In genomic region chr7:4631664-4632171, GRCh38 we compare ENCODE assay signal across 8 cellular contexts. TPM values are rescaled to one million over a fixed set of nuclear protein-coding genes. Genes with fewer than 3 reads are reported as not detected.
DNase-seq lines count a peak whose midpoint lies in the region; ATAC-seq, FAIRE-seq and TF ChIP-seq lines count a peak whose summit lies in the region.

No MANE protein-coding gene starts in this region.

- H2AFZ ChIP-seq in H1 (ENCODE audit: low read length): no peak overlapping the region

- H3K9me3 Mint-ChIP-seq in T-helper 2 cell treated with Interferon-gamma antibody and Interleukin-4, amounts not matched to agents 5 μg/mL and 100 μg/mL, for 36 hours: no peaks in the 10 kb centered on the region

- no peak overlapping the region for H2BK15ac ChIP-seq in H1 (ENCODE audit: low read length)

- no peaks in the 10 kb centered on the region for H3K79me1 ChIP-seq in H1 (ENCODE audit: low read depth, low read length)

- H3K56ac ChIP-seq in H1 (replicated peaks; ENCODE audit: insufficient read length, low read depth, low read length): no peak overlapping the region

- H3K27ac ChIP-seq in Panc1 (ENCODE audit: low read length) (peak overlapping the region; percentile 67), H1 (ENCODE audit: low read depth, low read length) (no peak overlapping the region), tibial artery (peak overlapping the region; percentile 47 to 63)

- no peak overlapping the region; the same call in 1 of the 2 replicates for H4K8ac ChIP-seq in H1 (ENCODE audit: extremely low read depth, insufficient read depth, low read length)

- no peak overlapping the region for H3K27ac Mint-ChIP-seq in T-helper 2 cell treated with Interferon-gamma antibody and Interleukin-4, amounts not matched to agents 5 μg/mL and 100 μg/mL, for 36 hours

- peak; percentile 96 for FAIRE-seq in HTR-8/SVneo (lab: Jason Lieb, UNC)
- no peak for FAIRE-seq in H1 (lab: Jason Lieb, UNC)

- no peak overlapping the region; the same call in 1 of the 2 replicates for H2BK12ac ChIP-seq in H1 (ENCODE audit: low read depth, low read length)

- TF ChIP-seq POLR2A in H1 (IDR thresholded peaks at IDR 0.05; ENCODE audit: control extremely low read depth in 1 of 2, low read depth in 2 of 2, low read length in 2 of 2) (no peak), lower leg skin (IDR thresholded peaks at IDR 0.05) (no peak)

- H3K27me3 Mint-ChIP-seq in T-helper 2 cell treated with Interferon-gamma antibody and Interleukin-4, amounts not matched to agents 5 μg/mL and 100 μg/mL, for 36 hours (ENCODE audit: low read depth): peaks cover 6% of the 10 kb centered on the region

- POLR2A ChIA-PET in Panc1 (lab: Charles Lee) (interaction anchor here (1.0 kb wide), 1 partner anchor 54 kb away, joined by 11 read pairs; no protein-coding TSS in a partner anchor), H1 (lab: Charles Lee; ENCODE audit: partially characterized antibody) (interaction anchor here (0.6 to 1.1 kb wide), 4 partner anchors 10 to 75 kb away, joined by 3 to 5 read pairs (median 4); no protein-coding TSS in a partner anchor)

- H3K4me3 ChIP-seq in AG10803 (ENCODE audit: low read length) (peak overlapping the region; percentile 62), Panc1 (ENCODE audit: low read depth in 2 of 2, low read length in 2 of 2) (peak overlapping the region; percentile 30 to 70), H1 (ENCODE audit: extremely low read depth in 1 of 4, insufficient read depth in 2 of 4, low read depth in 3 of 4, low read length in 4 of 4) (peak overlapping the region in 1 of 4 experiments; percentile 44; a peak in 3 of 8 replicates), lower leg skin (ENCODE audit: low read depth, poor library complexity, severe bottlenecking) (no peak overlapping the region), tibial artery (peak overlapping the region; percentile 33 to 52)

- H3K23ac ChIP-seq in H1 (ENCODE audit: insufficient read length): no peak overlapping the region

- DNase-seq in AG10803 (ENCODE audit: low read depth): peak; percentile 91
- DNase-seq in HTR-8/SVneo (ENCODE audit: insufficient read length, low spot score): peak; percentile 96
- peak; percentile 94 for DNase-seq in Panc1 (ENCODE audit: low read depth, low spot score)
- DNase-seq in H1 (ENCODE audit: low read depth in 1 of 2, low spot score in 2 of 2): peak; percentile 52 to 57
- DNase-seq in lower leg skin (ENCODE audit: low spot score in 2 of 2): peak; percentile 87 to 97
- DNase-seq in tibial artery: peak; percentile 91 to 95
- DNase-seq in T-helper 2 cell treated with Interferon-gamma antibody and Interleukin-4, amounts not matched to agents 5 μg/mL and 100 μg/mL, for 36 hours (ENCODE audit: low spot score): no peak

- CTCF ChIA-PET in Panc1 (lab: Charles Lee) (interaction anchor here (0.6 to 1.3 kb wide), 4 partner anchors 9 to 149 kb away, joined by 3 to 6 read pairs (median 4); no protein-coding TSS in a partner anchor), H1 (lab: Charles Lee; ENCODE audit: partially characterized antibody) (interaction anchor here (0.6 to 3.8 kb wide), 29 partner anchors 9 to 1041 kb away, joined by 3 to 32 read pairs (median 3); no protein-coding TSS in a partner anchor)

- H3K14ac ChIP-seq in H1 (ENCODE audit: insufficient read length): no peak overlapping the region

- no peak overlapping the region for H2BK120ac ChIP-seq in H1 (replicated peaks; ENCODE audit: low read depth, low read length)

- no peaks in the 10 kb centered on the region for H3K79me2 ChIP-seq in H1 (ENCODE audit: control insufficient read depth in 1 of 2, insufficient read depth in 2 of 2, low read length in 2 of 2)

- no peak overlapping the region for H2BK5ac ChIP-seq in H1 (ENCODE audit: low read depth, low read length)

- no peak overlapping the region for H4K91ac ChIP-seq in H1 (replicated peaks; ENCODE audit: insufficient read length, low read length)

- peaks cover 0 to 1% of the 10 kb centered on the region in 2 experiments for H4K20me1 ChIP-seq in H1 (replicated peaks in 1 of 2; ENCODE audit: control insufficient read depth in 1 of 2, insufficient read depth in 2 of 2, low read length in 2 of 2)

- no peak overlapping the region for H3K4me3 Mint-ChIP-seq in T-helper 2 cell treated with Interferon-gamma antibody and Interleukin-4, amounts not matched to agents 5 μg/mL and 100 μg/mL, for 36 hours

- no peaks in the 10 kb centered on the region for H3K9me3 ChIP-seq in Panc1 (ENCODE audit: control insufficient read depth, insufficient read depth, low read depth, low read length)
- H3K9me3 ChIP-seq in H1 (ENCODE audit: insufficient read depth in 2 of 2, low read depth in 1 of 2, low read length in 1 of 2): peaks cover 7 to 39% of the 10 kb centered on the region in 2 experiments
- H3K9me3 ChIP-seq in tibial artery: no peaks in the 10 kb centered on the region

- ATAC-seq in Panc1 (peak; percentile 95), HG03108 (IDR thresholded peaks at IDR 0.05; ENCODE audit: unreplicated experiment) (no peak)

- no peak overlapping the region for H4K5ac ChIP-seq in H1 (ENCODE audit: insufficient read length, low read depth, low read length)

- no TSS peak for BruUV-seq in Panc1 (replicated peaks; lab: Mats Ljungman, UMichigan)

- in situ Hi-C loops in Panc1 (cut with HindIII; ENCODE audit: low pct_unique_long_range_greater_than_20kb, low sequenced_read_pairs): no loop called here

- H3K4ac ChIP-seq in H1 (replicated peaks; ENCODE audit: insufficient read length, low read depth, low read length): no peak overlapping the region

- TF ChIP-seq RAD21 in H1 (IDR thresholded peaks at IDR 0.05 in 1 of 2, conservative IDR thresholded peaks at IDR 0.05 in 1 of 2; ENCODE audit: low read depth in 2 of 2, low read length in 2 of 2): peak; percentile 78 to 79

- TF ChIP-seq CTCF in AG10803 (conservative IDR thresholded peaks at IDR 0.05; ENCODE audit: low read length): peak; percentile 87
- peak; percentile 86 for TF ChIP-seq CTCF in Panc1 (IDR thresholded peaks at IDR 0.05)
- TF ChIP-seq CTCF in H1 (IDR thresholded peaks at IDR 0.05; ENCODE audit: control extremely low read depth in 1 of 3, insufficient read depth in 1 of 3, low read depth in 1 of 3, low read length in 3 of 3): peak; percentile 50 to 67 (median 50)
- TF ChIP-seq CTCF in lower leg skin (IDR thresholded peaks at IDR 0.05): peak in 1 of 3 donors; percentile 64
- peak; percentile 64 to 87 for TF ChIP-seq CTCF in tibial artery (IDR thresholded peaks at IDR 0.05)

- peaks cover 2% of the 10 kb centered on the region; the same call in 1 of the 2 replicates for H3K23me2 ChIP-seq in H1 (ENCODE audit: low read depth, low read length)

- H3K18ac ChIP-seq in H1 (ENCODE audit: extremely low read depth, low read length): no peak overlapping the region

- H3K4me2 ChIP-seq in H1 (ENCODE audit: insufficient read depth in 1 of 2, low read depth in 2 of 2, low read length in 2 of 2): peak overlapping the region; percentile 7 to 63

- TF ChIP-seq EP300 in H1 (IDR thresholded peaks at IDR 0.05; ENCODE audit: borderline replicate concordance in 1 of 2, low read depth in 2 of 2, low read length in 2 of 2): no peak

- no peaks in the 10 kb centered on the region for H3K27me3 ChIP-seq in Panc1 (ENCODE audit: control insufficient read depth, insufficient read depth, low read length)
- peaks cover 0 to 10% (median 2%) of the 10 kb centered on the region in 4 experiments; a peak in 4 of 7 replicates for H3K27me3 ChIP-seq in H1 (replicated peaks in 1 of 4; ENCODE audit: control insufficient read depth in 3 of 4, extremely low read depth in 1 of 4, insufficient read depth in 3 of 4, low read length in 3 of 4)
- H3K27me3 ChIP-seq in tibial artery: no peaks in the 10 kb centered on the region

- no peaks in the 10 kb centered on the region for H3K36me3 Mint-ChIP-seq in T-helper 2 cell treated with Interferon-gamma antibody and Interleukin-4, amounts not matched to agents 5 μg/mL and 100 μg/mL, for 36 hours (ENCODE audit: low read depth)

- H2BK20ac ChIP-seq in H1 (ENCODE audit: low read length): 0 out of 2 replicates have a peak overlapping the region, but pooled peaks have one; percentile 27

- H3K4me1 ChIP-seq in Panc1 (ENCODE audit: control insufficient read depth, insufficient read depth, low read length): peaks cover 16% of the 10 kb centered on the region
- no peaks in the 10 kb centered on the region; a peak in 2 of 7 replicates for H3K4me1 ChIP-seq in H1 (replicated peaks in 1 of 4; ENCODE audit: control insufficient read depth in 3 of 4, insufficient read depth in 4 of 4, low read length in 3 of 4)
- H3K4me1 ChIP-seq in tibial artery: peaks cover 0 to 13% (median 8%) of the 10 kb centered on the region in 4 donors

- H3K9ac ChIP-seq in H1 (replicated peaks in 1 of 4; ENCODE audit: extremely low read depth in 1 of 4, low read depth in 3 of 4, low read length in 3 of 4): no peak overlapping the region

- no peaks in the 10 kb centered on the region for H3K36me3 ChIP-seq in Panc1 (ENCODE audit: control insufficient read depth, insufficient read depth, low read length)
- no peaks in the 10 kb centered on the region for H3K36me3 ChIP-seq in H1 (ENCODE audit: control insufficient read depth in 2 of 4, insufficient read depth in 4 of 4, low read length in 3 of 4)
- H3K36me3 ChIP-seq in tibial artery: no peaks in the 10 kb centered on the region

- WGBS in H1 (ENCODE audit: extremely low coverage in 1 of 2, insufficient coverage in 1 of 2, insufficient read length in 1 of 2, insufficient replicate concordance in 2 of 2, low coverage in 1 of 2, low lambda C conversion rate in 2 of 2, missing lambda C conversion rate in 1 of 2), 2 experiments: 52% methylated on average over 17 of the region's 17 CpGs; no CpG with 5 or more reads in 1 of the 2 experiments
- WGBS in lower leg skin, 2 donors: 7 to 19% methylated on average over 16 to 17 of the region's 17 CpGs

- H2AK5ac ChIP-seq in H1 (ENCODE audit: low read depth, low read length): no peak overlapping the region

- no peaks in the 10 kb centered on the region for H3K4me1 Mint-ChIP-seq in T-helper 2 cell treated with Interferon-gamma antibody and Interleukin-4, amounts not matched to agents 5 μg/mL and 100 μg/mL, for 36 hours (ENCODE audit: low read depth)

- intact Hi-C loops in Panc1 (cut with micrococcal nuclease; ENCODE audit: unreplicated experiment) (loop anchor here (1.0 kb wide), 1 partner anchor 20 kb away; no protein-coding TSS in a partner anchor), lower leg skin (cut with DNase I; ENCODE audit: low total_unique reads) (no loop called here), tibial artery (cut with DNase I; ENCODE audit: low total_unique reads) (no loop called here)

RNA-seq across cellular contexts. Expression of gene FOXK1, which starts 50.4 kb away (rescaled TPM):
- total RNA-seq in Panc1 (2021; ENCODE audit: unreplicated experiment) (72.7 TPM), lower leg skin (10 to 100 TPM; 22.0 to 41.3 (median 30.3) TPM)
- 17.7 TPM for polyA plus RNA-seq in Panc1 (2012; ENCODE audit: insufficient read length)
- 8.5 and 8.6 TPM in 2 replicates for total RNA-seq in H1 (2021; fragmentation: NEBNext Ultra II Directional; extraction: Animal tissue kit (Norgen Biotek cat#: 25700))
- 2.0 and 2.5 TPM in 2 replicates for polyA plus RNA-seq in H1 (2011; rRNA removed)
- 1.1 TPM for polyA plus RNA-seq in H1 (2011; cell fraction: cytosol; rRNA removed)
- polyA plus RNA-seq in H1 (2011; cell fraction: nucleus; rRNA removed): 3.7 TPM
- polyA plus RNA-seq in H1 (2012, experiment 1 of 2): 2.4 to 3.2 TPM (median 3.1 TPM) in 4 replicates
- 2.7 TPM for polyA plus RNA-seq in H1 (2012, experiment 2 of 2)
- 2.8 TPM for polyA plus RNA-seq in H1 (2013, experiment 1 of 2)
- 2.5 TPM for polyA plus RNA-seq in H1 (2013, experiment 2 of 2)
- 2.9 and 3.8 TPM in 2 replicates for polyA minus RNA-seq in H1 (2011; rRNA and poly(A)+ RNA removed)
- 8.0 TPM for polyA minus RNA-seq in H1 (2011; cell fraction: cytosol; rRNA and poly(A)+ RNA removed)
- 5.4 TPM for polyA minus RNA-seq in H1 (2011; cell fraction: nucleus; rRNA and poly(A)+ RNA removed)
